1 cellular context compared by ENCODE assay signal in the genomic region with DNA sequence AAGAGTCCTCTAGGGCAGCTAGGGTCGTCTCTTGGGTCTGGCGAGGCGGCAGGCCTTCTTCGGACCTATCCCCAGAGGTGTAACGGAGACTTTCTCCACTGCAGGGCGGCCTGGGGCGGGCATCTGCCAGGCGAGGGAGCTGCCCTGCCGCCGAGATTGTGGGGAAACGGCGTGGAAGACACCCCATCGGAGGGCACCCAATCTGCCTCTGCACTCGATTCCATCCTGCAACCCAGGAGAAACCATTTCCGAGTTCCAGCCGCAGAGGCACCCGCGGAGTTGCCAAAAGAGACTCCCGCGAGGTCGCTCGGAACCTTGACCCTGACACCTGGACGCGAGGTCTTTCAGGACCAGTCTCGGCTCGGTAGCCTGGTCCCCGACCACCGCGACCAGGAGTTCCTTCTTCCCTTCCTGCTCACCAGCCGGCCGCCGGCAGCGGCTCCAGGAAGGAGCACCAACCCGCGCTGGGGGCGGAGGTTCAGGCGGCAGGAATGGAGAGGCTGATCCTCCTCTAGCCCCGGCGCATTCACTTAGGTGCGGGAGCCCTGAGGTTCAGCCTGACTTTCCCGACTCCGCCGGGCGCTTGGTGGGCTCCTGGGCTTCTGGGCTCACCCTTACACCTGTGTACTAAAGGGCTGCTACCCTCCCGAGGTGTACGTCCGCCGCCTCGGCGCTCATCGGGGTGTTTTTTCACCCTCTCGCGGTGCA.
TF ChIP-seq lines count a peak whose summit lies in the region.

No MANE protein-coding gene starts in this region.

TF ChIP-seq in HepG2, 621 proteins besides CTCF, POLR2A, EP300 and RAD21:
- TF ChIP-seq, protein P1, sequence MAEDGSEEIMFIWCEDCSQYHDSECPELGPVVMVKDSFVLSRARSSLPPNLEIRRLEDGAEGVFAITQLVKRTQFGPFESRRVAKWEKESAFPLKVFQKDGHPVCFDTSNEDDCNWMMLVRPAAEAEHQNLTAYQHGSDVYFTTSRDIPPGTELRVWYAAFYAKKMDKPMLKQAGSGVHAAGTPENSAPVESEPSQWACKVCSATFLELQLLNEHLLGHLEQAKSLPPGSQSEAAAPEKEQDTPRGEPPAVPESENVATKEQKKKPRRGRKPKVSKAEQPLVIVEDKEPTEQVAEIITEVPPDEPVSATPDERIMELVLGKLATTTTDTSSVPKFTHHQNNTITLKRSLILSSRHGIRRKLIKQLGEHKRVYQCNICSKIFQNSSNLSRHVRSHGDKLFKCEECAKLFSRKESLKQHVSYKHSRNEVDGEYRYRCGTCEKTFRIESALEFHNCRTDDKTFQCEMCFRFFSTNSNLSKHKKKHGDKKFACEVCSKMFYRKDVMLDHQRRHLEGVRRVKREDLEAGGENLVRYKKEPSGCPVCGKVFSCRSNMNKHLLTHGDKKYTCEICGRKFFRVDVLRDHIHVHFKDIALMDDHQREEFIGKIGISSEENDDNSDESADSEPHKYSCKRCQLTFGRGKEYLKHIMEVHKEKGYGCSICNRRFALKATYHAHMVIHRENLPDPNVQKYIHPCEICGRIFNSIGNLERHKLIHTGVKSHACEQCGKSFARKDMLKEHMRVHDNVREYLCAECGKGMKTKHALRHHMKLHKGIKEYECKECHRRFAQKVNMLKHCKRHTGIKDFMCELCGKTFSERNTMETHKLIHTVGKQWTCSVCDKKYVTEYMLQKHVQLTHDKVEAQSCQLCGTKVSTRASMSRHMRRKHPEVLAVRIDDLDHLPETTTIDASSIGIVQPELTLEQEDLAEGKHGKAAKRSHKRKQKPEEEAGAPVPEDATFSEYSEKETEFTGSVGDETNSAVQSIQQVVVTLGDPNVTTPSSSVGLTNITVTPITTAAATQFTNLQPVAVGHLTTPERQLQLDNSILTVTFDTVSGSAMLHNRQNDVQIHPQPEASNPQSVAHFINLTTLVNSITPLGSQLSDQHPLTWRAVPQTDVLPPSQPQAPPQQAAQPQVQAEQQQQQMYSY (CRISPR knock-in tag; IDR thresholded peaks at IDR 0.05), result no peak
- TF ChIP-seq ZFP1 (CRISPR knock-in tag; IDR thresholded peaks at IDR 0.05), result no peak
- TF ChIP-seq ZFAT (CRISPR knock-in tag; conservative IDR thresholded peaks at IDR 0.05), result no peak
- TF ChIP-seq POLR2AphosphoS5 (IDR thresholded peaks at IDR 0.05; ENCODE audit: low read depth, low read length), result no peak
- no peak for TF ChIP-seq KDM6A (CRISPR knock-in tag; IDR thresholded peaks at IDR 0.05; ENCODE audit: low read depth)
- no peak for TF ChIP-seq SAP130 (CRISPR knock-in tag; IDR thresholded peaks at IDR 0.05; ENCODE audit: low read depth)
- no peak for TF ChIP-seq U2AF2 (IDR thresholded peaks at IDR 0.05; ENCODE audit: low read depth, low read length)
- TF ChIP-seq SOX6 (IDR thresholded peaks at IDR 0.05), result no peak
- TF ChIP-seq SOX6 (CRISPR knock-in tag; IDR thresholded peaks at IDR 0.05), result no peak
- no peak for TF ChIP-seq NR2F2 (IDR thresholded peaks at IDR 0.05; ENCODE audit: borderline replicate concordance, low read depth)
- no peak for TF ChIP-seq ARHGAP35 (CRISPR knock-in tag; IDR thresholded peaks at IDR 0.05; ENCODE audit: borderline replicate concordance)
- TF ChIP-seq, protein P2, sequence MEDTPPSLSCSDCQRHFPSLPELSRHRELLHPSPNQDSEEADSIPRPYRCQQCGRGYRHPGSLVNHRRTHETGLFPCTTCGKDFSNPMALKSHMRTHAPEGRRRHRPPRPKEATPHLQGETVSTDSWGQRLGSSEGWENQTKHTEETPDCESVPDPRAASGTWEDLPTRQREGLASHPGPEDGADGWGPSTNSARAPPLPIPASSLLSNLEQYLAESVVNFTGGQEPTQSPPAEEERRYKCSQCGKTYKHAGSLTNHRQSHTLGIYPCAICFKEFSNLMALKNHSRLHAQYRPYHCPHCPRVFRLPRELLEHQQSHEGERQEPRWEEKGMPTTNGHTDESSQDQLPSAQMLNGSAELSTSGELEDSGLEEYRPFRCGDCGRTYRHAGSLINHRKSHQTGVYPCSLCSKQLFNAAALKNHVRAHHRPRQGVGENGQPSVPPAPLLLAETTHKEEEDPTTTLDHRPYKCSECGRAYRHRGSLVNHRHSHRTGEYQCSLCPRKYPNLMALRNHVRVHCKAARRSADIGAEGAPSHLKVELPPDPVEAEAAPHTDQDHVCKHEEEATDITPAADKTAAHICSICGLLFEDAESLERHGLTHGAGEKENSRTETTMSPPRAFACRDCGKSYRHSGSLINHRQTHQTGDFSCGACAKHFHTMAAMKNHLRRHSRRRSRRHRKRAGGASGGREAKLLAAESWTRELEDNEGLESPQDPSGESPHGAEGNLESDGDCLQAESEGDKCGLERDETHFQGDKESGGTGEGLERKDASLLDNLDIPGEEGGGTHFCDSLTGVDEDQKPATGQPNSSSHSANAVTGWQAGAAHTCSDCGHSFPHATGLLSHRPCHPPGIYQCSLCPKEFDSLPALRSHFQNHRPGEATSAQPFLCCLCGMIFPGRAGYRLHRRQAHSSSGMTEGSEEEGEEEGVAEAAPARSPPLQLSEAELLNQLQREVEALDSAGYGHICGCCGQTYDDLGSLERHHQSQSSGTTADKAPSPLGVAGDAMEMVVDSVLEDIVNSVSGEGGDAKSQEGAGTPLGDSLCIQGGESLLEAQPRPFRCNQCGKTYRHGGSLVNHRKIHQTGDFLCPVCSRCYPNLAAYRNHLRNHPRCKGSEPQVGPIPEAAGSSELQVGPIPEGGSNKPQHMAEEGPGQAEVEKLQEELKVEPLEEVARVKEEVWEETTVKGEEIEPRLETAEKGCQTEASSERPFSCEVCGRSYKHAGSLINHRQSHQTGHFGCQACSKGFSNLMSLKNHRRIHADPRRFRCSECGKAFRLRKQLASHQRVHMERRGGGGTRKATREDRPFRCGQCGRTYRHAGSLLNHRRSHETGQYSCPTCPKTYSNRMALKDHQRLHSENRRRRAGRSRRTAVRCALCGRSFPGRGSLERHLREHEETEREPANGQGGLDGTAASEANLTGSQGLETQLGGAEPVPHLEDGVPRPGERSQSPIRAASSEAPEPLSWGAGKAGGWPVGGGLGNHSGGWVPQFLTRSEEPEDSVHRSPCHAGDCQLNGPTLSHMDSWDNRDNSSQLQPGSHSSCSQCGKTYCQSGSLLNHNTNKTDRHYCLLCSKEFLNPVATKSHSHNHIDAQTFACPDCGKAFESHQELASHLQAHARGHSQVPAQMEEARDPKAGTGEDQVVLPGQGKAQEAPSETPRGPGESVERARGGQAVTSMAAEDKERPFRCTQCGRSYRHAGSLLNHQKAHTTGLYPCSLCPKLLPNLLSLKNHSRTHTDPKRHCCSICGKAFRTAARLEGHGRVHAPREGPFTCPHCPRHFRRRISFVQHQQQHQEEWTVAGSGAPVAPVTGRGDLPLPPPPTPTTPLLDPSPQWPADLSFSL (CRISPR knock-in tag; IDR thresholded peaks at IDR 0.05), result no peak
